22 cellular contexts compared by ENCODE assay signal in genomic region chr1:72936942-72937341, GRCh38.
DNase-seq lines count a peak whose midpoint lies in the region; ATAC-seq, FAIRE-seq and TF ChIP-seq lines count a peak whose summit lies in the region.
"Had no signal": no experiment of that assay in that cellular context is flagged by ENCODE, and none has a peak within 500 bp of the region (broad histone marks: within the 10 kb centered on the region; RNA-seq: fewer than 3 reads in every experiment).

No MANE protein-coding gene starts in this region.

- no peaks in the 10 kb centered on the region for H3K36me3 Mint-ChIP-seq in endodermal cell (ENCODE audit: low read depth)
- H3K36me3 Mint-ChIP-seq: CD8-positive, alpha-beta T cell; IgD-negative memory B cell had no signal

- H3K4me2 ChIP-seq in HepG2 (ENCODE audit: low read depth, low read length) (no peak overlapping the region), PC-3 (ENCODE audit: low read length) (peak overlapping the region; percentile 62)
- H3K4me2 ChIP-seq: A549; BLaER1 treated with 17β-estradiol and CSF1 and Interleukin-3, amounts not matched to agents 10 nM and 100 nM had no signal

- in situ Hi-C loops in HepG2 (cut with HindIII; ENCODE audit: extremely low pct_ligation_motif_present, low pct_unique_long_range_greater_than_20kb): no loop called here
- in situ Hi-C loops in brain microvascular endothelial cell (cut with HindIII; ENCODE audit: low pct_ligation_motif_present, low sequenced_read_pairs): no loop called here

- no peaks in the 10 kb centered on the region for H3K79me2 ChIP-seq in HepG2 (ENCODE audit: insufficient read depth, low read length)
- H3K79me2 ChIP-seq in PC-3 (ENCODE audit: low read length): no peaks in the 10 kb centered on the region

- no peaks in the 10 kb centered on the region for H4K20me1 ChIP-seq in HepG2 (ENCODE audit: insufficient read depth, low read length)
- no peaks in the 10 kb centered on the region for H4K20me1 ChIP-seq in PC-3 (ENCODE audit: low read length)
- H4K20me1 ChIP-seq: BLaER1 treated with 17β-estradiol and CSF1 and Interleukin-3, amounts not matched to agents 10 nM and 100 nM had no signal

- TF ChIP-seq POLR2A in HepG2 (IDR thresholded peaks at IDR 0.05; ENCODE audit: insufficient read depth in 1 of 2, low read depth in 2 of 2, low read length in 2 of 2) (no peak), right lobe of liver (IDR thresholded peaks at IDR 0.05) (no peak)

- H3K9me3 Mint-ChIP-seq in endodermal cell: peaks cover 8% of the 10 kb centered on the region
- H3K9me3 Mint-ChIP-seq: CD8-positive, alpha-beta T cell had no signal

- TF ChIP-seq CTCF in HepG2 (CRISPR knock-in tag; IDR thresholded peaks at IDR 0.05) (no peak), right lobe of liver (IDR thresholded peaks at IDR 0.05) (no peak), PC-3 (conservative IDR thresholded peaks at IDR 0.05; ENCODE audit: low read depth, low read length) (no peak), brain microvascular endothelial cell (IDR thresholded peaks at IDR 0.05; ENCODE audit: low read depth, low read length, missing control alignments) (no peak), endodermal cell (conservative IDR thresholded peaks at IDR 0.05) (no peak)

- H3K27me3 Mint-ChIP-seq in endodermal cell (ENCODE audit: insufficient read depth): no peaks in the 10 kb centered on the region
- H3K27me3 Mint-ChIP-seq: B cell, IgD-negative memory B cell had no signal

- H3K9me3 ChIP-seq in HepG2 (ENCODE audit: low read length): peaks cover 22% of the 10 kb centered on the region
- H3K9me3 ChIP-seq in right lobe of liver: no peaks in the 10 kb centered on the region
- no peaks in the 10 kb centered on the region for H3K9me3 ChIP-seq in PC-3 (ENCODE audit: low read length)
- H3K9me3 ChIP-seq in endodermal cell (ENCODE audit: control insufficient read depth, low read length): peaks cover 4% of the 10 kb centered on the region
- H3K9me3 ChIP-seq: A549; BLaER1 treated with 17β-estradiol and CSF1 and Interleukin-3, amounts not matched to agents 10 nM and 100 nM had no signal

- H3K9ac ChIP-seq in HepG2 (ENCODE audit: insufficient read depth, low read depth, low read length) (no peak overlapping the region), PC-3 (ENCODE audit: low read length) (peak overlapping the region; percentile 12; the same call in 1 of the 2 replicates), endodermal cell (ENCODE audit: extremely low read depth, low read length, poor library complexity, severe bottlenecking) (no peak overlapping the region)
- H3K9ac ChIP-seq: BLaER1 treated with 17β-estradiol and CSF1 and Interleukin-3, amounts not matched to agents 10 nM and 100 nM; GM23248 had no signal

- WGBS in HepG2 (ENCODE audit: low lambda C conversion rate): 9% methylated on average over 8 of the region's 8 CpGs
- 49% methylated on average over 8 of the region's 8 CpGs for WGBS in right lobe of liver (ENCODE audit: insufficient coverage, low coverage, low lambda C conversion rate, missing lambda C conversion rate)
- 86 to 95% methylated on average over 4 to 8 of the region's 8 CpGs for WGBS in endodermal cell (ENCODE audit: insufficient coverage in 1 of 2, insufficient read length in 1 of 2), 2 experiments

- no peaks in the 10 kb centered on the region for H3K4me1 ChIP-seq in HepG2 (ENCODE audit: insufficient read depth, low read length)
- H3K4me1 ChIP-seq in right lobe of liver: no peaks in the 10 kb centered on the region
- H3K4me1 ChIP-seq in PC-3 (ENCODE audit: insufficient read depth, low read length): peaks cover 38% of the 10 kb centered on the region
- no peaks in the 10 kb centered on the region for H3K4me1 ChIP-seq in endodermal cell (ENCODE audit: control insufficient read depth, insufficient read depth, low read length)
- H3K4me1 ChIP-seq: A549 had no signal

- H3K36me3 ChIP-seq in HepG2 (replicated peaks in 1 of 2; ENCODE audit: control insufficient read depth in 1 of 2, insufficient read depth in 2 of 2, low read length in 2 of 2) (no peaks in the 10 kb centered on the region), right lobe of liver (no peaks in the 10 kb centered on the region), PC-3 (ENCODE audit: low read depth, low read length) (no peaks in the 10 kb centered on the region), brain microvascular endothelial cell (replicated peaks) (no peaks in the 10 kb centered on the region), endodermal cell (ENCODE audit: control insufficient read depth, insufficient read depth, low read length) (no peaks in the 10 kb centered on the region)
- H3K36me3 ChIP-seq: BLaER1 treated with 17β-estradiol and CSF1 and Interleukin-3, amounts not matched to agents 10 nM and 100 nM had no signal

- no peak overlapping the region for H3K27ac ChIP-seq in HepG2 (ENCODE audit: extremely low read length, insufficient read depth, low read length)
- H3K27ac ChIP-seq in right lobe of liver: no peak overlapping the region
- peak overlapping the region; percentile 75 for H3K27ac ChIP-seq in PC-3 (ENCODE audit: low read length)
- no peak overlapping the region for H3K27ac ChIP-seq in brain microvascular endothelial cell
- no peak overlapping the region for H3K27ac ChIP-seq in endodermal cell (ENCODE audit: low read depth, low read length)
- H3K27ac ChIP-seq: 22Rv1; A549; BLaER1 treated with 17β-estradiol and CSF1 and Interleukin-3, amounts not matched to agents 10 nM and 100 nM; GM23248 had no signal

- TF ChIP-seq RAD21 in HepG2 (CRISPR knock-in tag; IDR thresholded peaks at IDR 0.05): no peak

- TF ChIP-seq EP300 in HepG2 (IDR thresholded peaks at IDR 0.05; ENCODE audit: low read depth in 2 of 2, low read length in 2 of 2): no peak
- TF ChIP-seq EP300 in HepG2 (CRISPR knock-in tag; IDR thresholded peaks at IDR 0.05; ENCODE audit: borderline replicate concordance): no peak

- no TSS peak for BruUV-seq in HepG2 (replicated peaks; lab: Mats Ljungman, UMichigan)
- BruUV-seq in PC-3 (replicated peaks; lab: Mats Ljungman, UMichigan): no TSS peak

- DNase-seq in HepG2 (ENCODE audit: low spot score) (no peak), right lobe of liver (no peak), PC-3 (peak; percentile 53), brain microvascular endothelial cell (peak; percentile 2), non-pigmented ciliary epithelial cell (ENCODE audit: low read depth) (peak; percentile 4), endodermal cell (no peak)
- DNase-seq in activated CD8-positive, alpha-beta memory T cell treated with anti-CD3 and anti-CD28 coated beads for 24 hours: no peak
- DNase-seq: Calu3; CD8-positive, alpha-beta T cell; DMS79 treated with DMSO at 0.1 percent for 48 hours; GF-D8; GM23248; H7; KBM-7 had no signal

- H3K4me1 Mint-ChIP-seq in endodermal cell: peaks cover under 1% of the 10 kb centered on the region
- H3K4me1 Mint-ChIP-seq: B cell, IgD-negative memory B cell had no signal

- H3K9me2 ChIP-seq in PC-3 (replicated peaks; ENCODE audit: low read length): no peaks in the 10 kb centered on the region

- no peak for FAIRE-seq in HepG2 (lab: Jason Lieb, UNC)
- FAIRE-seq: A549, HTR-8/SVneo had no signal

- H2AFZ ChIP-seq in HepG2 (ENCODE audit: low read length) (no peak overlapping the region), PC-3 (ENCODE audit: low read length) (peak overlapping the region; percentile 35)
- H2AFZ ChIP-seq: GM23248 had no signal

- ATAC-seq in HepG2 (no peak), right lobe of liver (no peak), PC-3 (peak; percentile 48), GM21723 (IDR thresholded peaks at IDR 0.05; ENCODE audit: unreplicated experiment) (no peak)
- ATAC-seq: A549; CD8-positive, alpha-beta T cell; HCT116 had no signal

- intact Hi-C loops in HepG2 (cut with micrococcal nuclease; ENCODE audit: unreplicated experiment) (no loop called here), right lobe of liver (cut with DNase I) (no loop called here), PC-3 (cut with micrococcal nuclease) (no loop called here)

- no peak overlapping the region for H3K27ac Mint-ChIP-seq in endodermal cell
- H3K27ac Mint-ChIP-seq: B cell; CD8-positive, alpha-beta T cell; IgD-negative memory B cell had no signal

- no peaks in the 10 kb centered on the region for H3F3A ChIP-seq in PC-3 (ENCODE audit: low read length, unreplicated experiment)

- H3K4me3 ChIP-seq in HepG2 (replicated peaks in 1 of 3; ENCODE audit: insufficient read depth in 1 of 3, low read depth in 2 of 3, low read length in 3 of 3) (no peak overlapping the region), right lobe of liver (no peak overlapping the region), PC-3 (ENCODE audit: low read length) (peak overlapping the region; percentile 14), brain microvascular endothelial cell (ENCODE audit: low read depth, low read length) (no peak overlapping the region), endodermal cell (ENCODE audit: low read length) (no peak overlapping the region)
- H3K4me3 ChIP-seq: A549; BLaER1 treated with 17β-estradiol and CSF1 and Interleukin-3, amounts not matched to agents 10 nM and 100 nM; GM23248 had no signal

- POLR2A ChIA-PET in HepG2 (lab: Yijun Ruan, JAX) (no interaction called here), PC-3 (lab: Charles Lee; ENCODE audit: unreplicated experiment) (no interaction called here)

- CTCF ChIA-PET in HepG2 (lab: Yijun Ruan, JAX; ENCODE audit: low intra/inter-chr PET ratio, low total read pairs): no interaction called here
- CTCF ChIA-PET in PC-3 (lab: Charles Lee): no interaction called here

- no peaks in the 10 kb centered on the region for H3K27me3 ChIP-seq in HepG2 (ENCODE audit: control insufficient read depth in 1 of 2, insufficient read depth in 2 of 2, low read length in 2 of 2)
- no peaks in the 10 kb centered on the region for H3K27me3 ChIP-seq in right lobe of liver
- no peaks in the 10 kb centered on the region for H3K27me3 ChIP-seq in PC-3 (ENCODE audit: low read length)
- no peaks in the 10 kb centered on the region for H3K27me3 ChIP-seq in brain microvascular endothelial cell (replicated peaks)
- no peaks in the 10 kb centered on the region for H3K27me3 ChIP-seq in endodermal cell (ENCODE audit: control insufficient read depth, insufficient read depth, low read length, poor library complexity, severe bottlenecking)
- H3K27me3 ChIP-seq: BLaER1 treated with 17β-estradiol and CSF1 and Interleukin-3, amounts not matched to agents 10 nM and 100 nM had no signal

- no peak overlapping the region for H3K4me3 Mint-ChIP-seq in endodermal cell
- H3K4me3 Mint-ChIP-seq: B cell; CD8-positive, alpha-beta T cell; IgD-negative memory B cell had no signal

TF ChIP-seq in HepG2, 621 proteins besides CTCF, POLR2A, EP300 and RAD21:
- TF ChIP-seq NR0B2 (CRISPR knock-in tag; IDR thresholded peaks at IDR 0.05) (no peak), FOSL2 (CRISPR knock-in tag; IDR thresholded peaks at IDR 0.05) (peak; percentile 57)

Comparison
In these comparisons a context has a peak if more than half of its experiments do, and no peak if none do; other contexts are left out.
1. DNase-seq: peak in PC-3 (single experiment), brain microvascular endothelial cell (single experiment) and non-pigmented ciliary epithelial cell (single experiment); none in HepG2 (single experiment), right lobe of liver (0 of 3), activated CD8-positive, alpha-beta memory T cell treated with anti-CD3 and anti-CD28 coated beads for 24 hours (single experiment) and endodermal cell (single experiment).